8 cellular contexts compared by ENCODE assay signal in genomic region chr12:50924439-50925341, GRCh38. TPM values are rescaled to one million over a fixed set of nuclear protein-coding genes. Genes with fewer than 3 reads are reported as not detected.
DNase-seq lines count a peak whose midpoint lies in the region; ATAC-seq and TF ChIP-seq lines count a peak whose summit lies in the region.

No MANE protein-coding gene starts in this region.

- H3K27me3 Mint-ChIP-seq in natural killer cell treated with Interleukin-12 subunit alpha and Interleukin-12 subunit beta and Interleukin-15 and Interleukin-18, amount 100 ng/mL, for 72 hours = no peaks in the 10 kb centered on the region

- peaks cover 36 to 55% of the 10 kb centered on the region in 2 donors for H3K4me1 Mint-ChIP-seq in natural killer cell treated with Interleukin-12 subunit alpha and Interleukin-12 subunit beta and Interleukin-15 and Interleukin-18, amount 100 ng/mL, for 72 hours (ENCODE audit: low read depth in 2 of 2)

- H3K27ac Mint-ChIP-seq in natural killer cell treated with Interleukin-12 subunit alpha and Interleukin-12 subunit beta and Interleukin-15 and Interleukin-18, amount 100 ng/mL, for 72 hours = peak overlapping the region; percentile 85 to 91

- no peaks in the 10 kb centered on the region for H3K27me3 ChIP-seq in foreskin keratinocyte

- peaks cover 20% of the 10 kb centered on the region for H3K4me1 ChIP-seq in foreskin keratinocyte

- no peaks in the 10 kb centered on the region for H3K9me3 Mint-ChIP-seq in natural killer cell treated with Interleukin-12 subunit alpha and Interleukin-12 subunit beta and Interleukin-15 and Interleukin-18, amount 100 ng/mL, for 72 hours

- ATAC-seq in GM19351 (IDR thresholded peaks at IDR 0.05; ENCODE audit: unreplicated experiment) (peak; percentile 92), HG03354 (IDR thresholded peaks at IDR 0.05; ENCODE audit: poor library complexity, severe bottlenecking, unreplicated experiment) (peak; percentile 88), foreskin keratinocyte (peak; percentile 24)
- ATAC-seq in natural killer cell treated with Interleukin-12 subunit alpha and Interleukin-12 subunit beta and Interleukin-15 and Interleukin-18, amount 100 ng/mL, for 72 hours = peak; percentile 88 to 94

- no peak for TF ChIP-seq CTCF in foreskin keratinocyte (conservative IDR thresholded peaks at IDR 0.05)

- peak; percentile 67 for DNase-seq in D341Med (ENCODE audit: low spot score)
- peak; percentile 73 for DNase-seq in NCI-H2227 (lab: John Stamatoyannopoulos, UW; ENCODE audit: unreplicated experiment)
- DNase-seq in activated T-cell treated with anti-CD3 and anti-CD28 coated beads, Interleukin-2, amount 50 U/mL, for 48 hours = peak; percentile 27 to 28
- DNase-seq in foreskin keratinocyte = peak in 1 of 2 donors; percentile 78
- DNase-seq in natural killer cell treated with Interleukin-12 subunit alpha and Interleukin-12 subunit beta and Interleukin-15 and Interleukin-18, amount 100 ng/mL, for 72 hours (ENCODE audit: low spot score) = peak; percentile 71
- no peak for DNase-seq in HPDE6-E6E7 (ENCODE audit: extremely low spot score)

- H3K4me3 Mint-ChIP-seq in natural killer cell treated with Interleukin-12 subunit alpha and Interleukin-12 subunit beta and Interleukin-15 and Interleukin-18, amount 100 ng/mL, for 72 hours = peak overlapping the region; percentile 85

- H3K36me3 Mint-ChIP-seq in natural killer cell treated with Interleukin-12 subunit alpha and Interleukin-12 subunit beta and Interleukin-15 and Interleukin-18, amount 100 ng/mL, for 72 hours = no peaks in the 10 kb centered on the region

- no peak overlapping the region for H3K27ac ChIP-seq in foreskin keratinocyte

RNA-seq across cellular contexts. Expression of gene HIGD1C, which starts 27.7 kb away (rescaled TPM):
- not detected in 2 replicates for total RNA-seq in foreskin keratinocyte
- polyA plus RNA-seq in foreskin keratinocyte = not detected in 2 replicates
- total RNA-seq in natural killer cell treated with Interleukin-12 subunit alpha and Interleukin-12 subunit beta and Interleukin-15 and Interleukin-18, amount 100 ng/mL, for 72 hours = not detected

Comparison
In these comparisons a context has a peak if more than half of its experiments do, and no peak if none do; other contexts are left out.
1. ATAC-seq: peak in every context shown above with its lines; median percentile 92 in GM19351; 91 in natural killer cell treated with Interleukin-12 subunit alpha and Interleukin-12 subunit beta and Interleukin-15 and Interleukin-18, amount 100 ng/mL, for 72 hours; 88 in HG03354; 24 in foreskin keratinocyte.